8 cellular contexts compared by ENCODE assay signal in genomic region chr12:113142173-113142885, GRCh38. TPM values are rescaled to one million over a fixed set of nuclear protein-coding genes. Genes with fewer than 3 reads are reported as not detected.
DNase-seq lines count a peak whose midpoint lies in the region; ATAC-seq, FAIRE-seq and TF ChIP-seq lines count a peak whose summit lies in the region.

No MANE protein-coding gene starts in this region.

- 53 to 61% methylated on average over 7 of the region's 17 CpGs for WGBS in esophagus squamous epithelium, 2 donors

- H3K9me3 ChIP-seq in muscle layer of duodenum (ENCODE audit: control insufficient read depth in 1 of 2, low read length in 2 of 2): peaks cover 0 to 2% of the 10 kb centered on the region in 2 donors
- no peaks in the 10 kb centered on the region for H3K9me3 ChIP-seq in esophagus squamous epithelium

- TF ChIP-seq CTCF in esophagus squamous epithelium (IDR thresholded peaks at IDR 0.05): no peak
- TF ChIP-seq CTCF in D721Med (IDR thresholded peaks at IDR 0.05; ENCODE audit: insufficient read depth, missing control alignments): no peak

- H3K36me3 ChIP-seq in muscle layer of duodenum (ENCODE audit: control insufficient read depth in 1 of 2, insufficient read depth in 2 of 2, low read length in 2 of 2) (no peaks in the 10 kb centered on the region), esophagus squamous epithelium (no peaks in the 10 kb centered on the region)

- H3K27me3 ChIP-seq in muscle layer of duodenum (ENCODE audit: low read depth, low read length) (no peaks in the 10 kb centered on the region), esophagus squamous epithelium (peaks cover 0 to 3% (median 0%) of the 10 kb centered on the region in 4 donors)

- DNase-seq in CD1c-positive myeloid dendritic cell (ENCODE audit: extremely low spot score) (peak; percentile 95), KBM-7 (peak; percentile 89), astrocyte of the hippocampus (ENCODE audit: low read depth, low spot score) (peak; percentile 62), esophagus squamous epithelium (lab: John Stamatoyannopoulos, UW) (no peak), GM19240 (ENCODE audit: insufficient read length, low spot score) (no peak), D721Med (ENCODE audit: insufficient read length, low spot score) (no peak)

- in situ Hi-C loops in KBM-7 (cut with MboI; ENCODE audit: low pct_unique_long_range_greater_than_20kb, low sequenced_read_pairs): no loop called here

- no peak overlapping the region for H3K4me3 ChIP-seq in muscle layer of duodenum (ENCODE audit: low read depth in 1 of 2, low read length in 2 of 2)
- H3K4me3 ChIP-seq in esophagus squamous epithelium: no peak overlapping the region

- ATAC-seq in GM19455 (IDR thresholded peaks at IDR 0.05; ENCODE audit: unreplicated experiment): no peak

- TF ChIP-seq POLR2A in esophagus squamous epithelium (IDR thresholded peaks at IDR 0.05): no peak

- H3K27ac ChIP-seq in muscle layer of duodenum (ENCODE audit: low read length) (peak overlapping the region; percentile 51), esophagus squamous epithelium (peak overlapping the region in 2 of 4 donors; percentile 50 to 61)

- FAIRE-seq in D721Med (lab: Jason Lieb, UNC): no peak

- intact Hi-C loops in esophagus squamous epithelium (cut with DNase I): no loop called here

- H3K4me1 ChIP-seq in muscle layer of duodenum (ENCODE audit: control insufficient read depth in 1 of 2, insufficient read depth in 2 of 2, low read length in 2 of 2) (no peaks in the 10 kb centered on the region), esophagus squamous epithelium (peaks cover 0 to 22% (median 0%) of the 10 kb centered on the region in 3 donors)

RNA-seq across cellular contexts. Expression of gene RASAL1, which starts 6.8 kb away (rescaled TPM):
- 10 to 100 TPM; 17.4 to 98.7 (median 56.6) TPM for total RNA-seq in esophagus squamous epithelium

RNA-seq across cellular contexts. Expression of gene CFAP73, which starts 7.2 kb away (rescaled TPM):
- total RNA-seq in esophagus squamous epithelium: under 1 TPM in 1 of 4 donors, not detected in 3; 0.26 TPM

RNA-seq across cellular contexts. Expression of gene DDX54, which starts 42.9 kb away (rescaled TPM):
- 10 to 100 TPM; 35.3 to 80.5 (median 65.2) TPM for total RNA-seq in esophagus squamous epithelium

RNA-seq across cellular contexts. Expression of gene RITA1, which starts 43.2 kb away (rescaled TPM):
- 10 to 100 TPM; 17.0 to 30.0 (median 20.3) TPM for total RNA-seq in esophagus squamous epithelium

Comparison
In these comparisons a context has a peak if more than half of its experiments do, and no peak if none do; other contexts are left out.
1. DNase-seq: peak in CD1c-positive myeloid dendritic cell (single experiment), KBM-7 (single experiment) and astrocyte of the hippocampus (single experiment); none in esophagus squamous epithelium (single experiment), GM19240 (single experiment) and D721Med (single experiment).